Comparison of ENCODE assay signal across 11 cellular contexts in the genomic region with DNA sequence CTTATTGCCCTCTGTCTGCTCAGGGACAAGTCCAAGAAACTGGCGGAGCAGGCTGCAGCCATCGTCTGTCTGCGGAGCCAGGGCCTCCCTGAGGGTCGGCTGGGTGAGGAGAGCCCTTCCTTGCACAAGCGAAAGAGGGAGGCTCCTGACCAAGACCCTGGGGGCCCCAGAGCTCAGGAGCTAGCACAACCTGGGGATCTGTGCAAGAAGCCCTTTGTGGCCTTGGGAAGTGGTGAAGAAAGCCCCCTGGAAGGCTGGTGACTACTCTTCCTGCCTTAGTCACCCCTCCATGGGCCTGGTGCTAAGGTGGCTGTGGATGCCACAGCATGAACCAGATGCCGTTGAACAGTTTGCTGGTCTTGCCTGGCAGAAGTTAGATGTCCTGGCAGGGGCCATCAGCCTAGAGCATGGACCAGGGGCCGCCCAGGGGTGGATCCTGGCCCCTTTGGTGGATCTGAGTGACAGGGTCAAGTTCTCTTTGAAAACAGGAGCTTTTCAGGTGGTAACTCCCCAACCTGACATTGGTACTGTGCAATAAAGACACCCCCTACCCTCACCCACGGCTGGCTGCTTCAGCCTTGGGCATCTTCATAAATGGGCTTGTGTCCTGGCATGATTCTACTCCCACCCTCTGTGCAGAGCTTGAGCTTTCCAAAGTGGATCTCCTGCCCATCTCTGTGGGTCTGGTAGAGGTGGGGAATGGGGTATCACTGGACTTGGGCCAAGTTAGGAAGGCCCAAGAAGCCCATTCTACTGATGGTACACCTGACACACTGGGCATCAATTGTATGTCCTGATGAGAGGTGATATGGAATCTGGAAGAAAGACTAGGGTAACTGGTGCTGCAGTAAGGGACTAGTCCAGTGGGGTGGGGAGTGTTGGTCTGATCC. TPM values are rescaled to one million over a fixed set of nuclear protein-coding genes. Genes with fewer than 3 reads are reported as not detected.
DNase-seq lines count a peak whose midpoint lies in the region; ATAC-seq and TF ChIP-seq lines count a peak whose summit lies in the region.
"Had no signal": no experiment of that assay in that cellular context is flagged by ENCODE, and none has a peak within 500 bp of the region (broad histone marks: within the 10 kb centered on the region; RNA-seq: fewer than 3 reads in every experiment).

No MANE protein-coding gene starts in this region.

- peaks cover 89% of the 10 kb centered on the region for H3K4me1 Mint-ChIP-seq in activated T-cell treated with anti-CD3 and anti-CD28 coated beads, Interleukin-2, amount 50 U/mL, for 4 hours (ENCODE audit: low read depth)
- H3K4me1 Mint-ChIP-seq in Calu3 (ENCODE audit: low read depth, unreplicated experiment) = peaks cover 8% of the 10 kb centered on the region

- peak overlapping the region; percentile 67 for H3K4me3 Mint-ChIP-seq in activated T-cell treated with anti-CD3 and anti-CD28 coated beads, Interleukin-2, amount 50 U/mL, for 4 hours
- H3K4me3 Mint-ChIP-seq in Calu3 (ENCODE audit: low read depth, unreplicated experiment) = no peak overlapping the region
- H3K4me3 Mint-ChIP-seq: GM23338 had no signal

- CTCF ChIA-PET in Calu3 (lab: Charles Lee) = interaction anchor here (1.4 kb wide), 1 partner anchor 10 kb away, joined by 3 read pairs; no protein-coding TSS in a partner anchor

- peaks cover 30% of the 10 kb centered on the region for H3K36me3 Mint-ChIP-seq in activated T-cell treated with anti-CD3 and anti-CD28 coated beads, Interleukin-2, amount 50 U/mL, for 4 hours (ENCODE audit: insufficient read depth)
- peaks cover 14% of the 10 kb centered on the region for H3K36me3 Mint-ChIP-seq in Calu3 (ENCODE audit: insufficient read depth, unreplicated experiment)

- H3K27me3 ChIP-seq in muscle layer of duodenum (ENCODE audit: low read depth, low read length) = no peaks in the 10 kb centered on the region
- no peaks in the 10 kb centered on the region for H3K27me3 ChIP-seq in testis

- H3K4me1 ChIP-seq in muscle layer of duodenum (ENCODE audit: control insufficient read depth in 1 of 2, insufficient read depth in 2 of 2, low read length in 2 of 2) (peaks cover 25 to 30% of the 10 kb centered on the region in 2 donors), testis (peaks cover 61% of the 10 kb centered on the region)

- ATAC-seq in activated T-cell treated with anti-CD3 and anti-CD28 coated beads, Interleukin-2, amount 50 U/mL, for 4 hours = no peak
- ATAC-seq in GM18870 (IDR thresholded peaks at IDR 0.05; ENCODE audit: unreplicated experiment) = no peak
- ATAC-seq: GM23338 had no signal

- TF ChIP-seq POLR2A in testis (IDR thresholded peaks at IDR 0.05) = no peak

- H3K9me3 ChIP-seq in muscle layer of duodenum (ENCODE audit: control insufficient read depth in 1 of 2, low read length in 2 of 2) (no peaks in the 10 kb centered on the region), testis (no peaks in the 10 kb centered on the region)

- WGBS in adipose tissue, 3 donors = 82 to 96% (median 87%) methylated on average over 8 of the region's 8 CpGs
- WGBS in testis, 2 donors = 84 to 100% methylated on average over 1 to 8 of the region's 8 CpGs

- H3K9me3 Mint-ChIP-seq in activated T-cell treated with anti-CD3 and anti-CD28 coated beads, Interleukin-2, amount 50 U/mL, for 4 hours = no peaks in the 10 kb centered on the region
- H3K9me3 Mint-ChIP-seq in Calu3 (ENCODE audit: low read depth, unreplicated experiment) = no peaks in the 10 kb centered on the region
- H3K9me3 Mint-ChIP-seq: GM23338 had no signal

- TF ChIP-seq CTCF in testis (IDR thresholded peaks at IDR 0.05) = no peak
- no peak for TF ChIP-seq CTCF in Calu3 (IDR thresholded peaks at IDR 0.05; ENCODE audit: unreplicated experiment)

- intact Hi-C loops in testis (cut with DNase I; ENCODE audit: low total_unique reads) (no loop called here), Calu3 (cut with micrococcal nuclease; ENCODE audit: unreplicated experiment) (no loop called here)

- H3K36me3 ChIP-seq in muscle layer of duodenum (ENCODE audit: control insufficient read depth in 1 of 2, insufficient read depth in 2 of 2, low read length in 2 of 2) = peaks cover 29 to 51% of the 10 kb centered on the region in 2 donors
- H3K36me3 ChIP-seq in testis (ENCODE audit: low read depth, missing control alignments) = no peaks in the 10 kb centered on the region

- BruUV-seq in Calu3 (replicated peaks; lab: Mats Ljungman, UMichigan) = no TSS peak

- no peak overlapping the region for H3K27ac Mint-ChIP-seq in Calu3 (ENCODE audit: unreplicated experiment)
- H3K27ac Mint-ChIP-seq: GM23338 had no signal

- DNase-seq in activated T-cell treated with anti-CD3 and anti-CD28 coated beads, Interleukin-2, amount 50 U/mL, for 4 hours = no peak
- DNase-seq in activated T-cell treated with anti-CD3 and anti-CD28 coated beads, Interleukin-2, amount 50 U/mL, for 1 hour = no peak
- DNase-seq in testis = no peak
- no peak for DNase-seq in Calu3
- no peak for DNase-seq in activated effector memory CD4-positive, alpha-beta T cell treated with anti-CD3 and anti-CD28 coated beads, Interleukin-2, amount 50 U/mL, for 16 hours
- DNase-seq: NCI-H1048 had no signal

- H3K27ac ChIP-seq in adipose tissue (ENCODE audit: low read depth, low read length) (peak overlapping the region; percentile 29), muscle layer of duodenum (ENCODE audit: low read length) (peak overlapping the region; percentile 87), testis (peak overlapping the region; percentile 71 to 84)

- no peaks in the 10 kb centered on the region for H3K27me3 Mint-ChIP-seq in activated T-cell treated with anti-CD3 and anti-CD28 coated beads, Interleukin-2, amount 50 U/mL, for 4 hours (ENCODE audit: low read depth)
- H3K27me3 Mint-ChIP-seq in Calu3 (ENCODE audit: unreplicated experiment) = no peaks in the 10 kb centered on the region

- no peak overlapping the region for H3K4me3 ChIP-seq in muscle layer of duodenum (ENCODE audit: low read depth in 1 of 2, low read length in 2 of 2)
- H3K4me3 ChIP-seq in testis = no peak overlapping the region
- H3K4me3 ChIP-seq: GM23338, lung had no signal

RNA-seq across cellular contexts. Expression of a gene that starts 6.2 kb away (rescaled TPM):
- total RNA-seq in activated T-cell treated with anti-CD3 and anti-CD28 coated beads, Interleukin-2, amount 50 U/mL, for 4 hours = 10 to 100 TPM; 64.8 to 72.3 (median 65.3) TPM
- 10 to 100 TPM in 2 of 3 donors, 1 to 10 TPM in 1; 5.9 to 12.5 (median 11.2) TPM for polyA plus RNA-seq in adipose tissue
- 100 to 1,000 TPM in 1 of 2 donors, 10 to 100 TPM in 1; 94.7 to 115 TPM for total RNA-seq in testis
- polyA plus RNA-seq in testis (ENCODE audit: insufficient read depth, low read depth, low replicate concordance) = 78.0 TPM
- 39.3 and 39.9 TPM in 2 replicates for total RNA-seq in Calu3 (2022)

RNA-seq across cellular contexts. Expression of a gene that starts 55.9 kb away (rescaled TPM):
- total RNA-seq in activated T-cell treated with anti-CD3 and anti-CD28 coated beads, Interleukin-2, amount 50 U/mL, for 4 hours = 10 to 100 TPM; 35.9 to 37.4 (median 37.1) TPM
- polyA plus RNA-seq in adipose tissue = 1 to 10 TPM; 3.5 to 9.0 (median 8.8) TPM
- total RNA-seq in testis = 10 to 100 TPM; 24.6 to 32.4 TPM
- polyA plus RNA-seq in testis (ENCODE audit: insufficient read depth, low read depth, low replicate concordance) = 62.5 TPM
- 31.7 and 33.5 TPM in 2 replicates for total RNA-seq in Calu3 (2022)

RNA-seq across cellular contexts. Expression of a gene that starts 55.9 kb away (rescaled TPM):
- total RNA-seq in activated T-cell treated with anti-CD3 and anti-CD28 coated beads, Interleukin-2, amount 50 U/mL, for 4 hours = 10 to 100 TPM; 34.9 to 40.3 (median 39.1) TPM
- polyA plus RNA-seq in adipose tissue (10 to 100 TPM in 1 of 3 donors, 1 to 10 TPM in 2; 4.8 to 15.5 (median 5.5) TPM), testis (ENCODE audit: insufficient read depth, low read depth, low replicate concordance) (18.6 TPM)
- total RNA-seq in testis (10 to 100 TPM; 19.1 to 19.9 TPM), Calu3 (2022) (16.8 and 21.5 TPM in 2 replicates)

Comparison
In these comparisons a context has a peak if more than half of its experiments do, and no peak if none do; other contexts are left out.
1. H3K27ac ChIP-seq: peak in every context shown above with its lines; median percentile 87 in muscle layer of duodenum; 78 in testis; 29 in adipose tissue.